In genomic region chr20:43838703-43839060, GRCh38 we compare ENCODE assay signal across 23 cellular contexts.
DNase-seq lines count a peak whose midpoint lies in the region; ATAC-seq, FAIRE-seq and TF ChIP-seq lines count a peak whose summit lies in the region.
"Had no signal": no experiment of that assay in that cellular context is flagged by ENCODE, and none has a peak within 500 bp of the region (broad histone marks: within the 10 kb centered on the region; RNA-seq: fewer than 3 reads in every experiment).

No MANE protein-coding gene starts in this region.

- DNase-seq in activated T-cell treated with anti-CD3 and anti-CD28 coated beads, Interleukin-2, amount 50 U/mL, for 72 hours: peak; percentile 26 to 61
- no peak for DNase-seq in activated T-cell treated with anti-CD3 and anti-CD28 coated beads, Interleukin-2, amount 50 U/mL, for 24 hours
- DNase-seq in GM12878 (ENCODE audit: low read depth, low spot score) (no peak), NCI-H510A (lab: John Stamatoyannopoulos, UW) (no peak), dorsolateral prefrontal cortex (no peak)
- DNase-seq in stimulated activated naive B cell treated with anti-CD40 and anti-IgM and Interleukin-4, amounts not matched to agents 10 μg/mL and 1 μg/mL and 100 μg/mL, for 72 hours: no peak
- DNase-seq: activated CD4-positive, alpha-beta T cell treated with anti-CD3 and anti-CD28 coated beads for 4 hours; activated CD8-positive, alpha-beta memory T cell treated with anti-CD3 and anti-CD28 coated beads, Interleukin-2, amount 50 U/mL, for 48 hours; activated naive CD4-positive, alpha-beta T cell treated with anti-CD3 and anti-CD28 coated beads for 36 hours; central memory CD4-positive, alpha-beta T cell; HCEC 1CT; Kasumi-1; lower lobe of right lung; NCI-H1694 treated with DMSO at 0.1 percent for 48 hours; NCI-H2171; NCI-H526 treated with DMSO at 0.1 percent for 48 hours had no signal

- TF ChIP-seq RAD21 in GM12878 (IDR thresholded peaks at IDR 0.05; ENCODE audit: insufficient read depth, low read depth, low read length): no peak

- WGBS in GM12878 (ENCODE audit: insufficient coverage, insufficient replicate concordance, low lambda C conversion rate, missing lambda C conversion rate): 42% methylated on average over 4 of the region's 5 CpGs

- in situ Hi-C loops in GM12878 (cut with MboI): no loop called here

- no peak for TF ChIP-seq POLR2A in GM12878 (IDR thresholded peaks at IDR 0.05; ENCODE audit: low read depth, low read length)

- H3K27ac Mint-ChIP-seq in activated T-cell treated with anti-CD3 and anti-CD28 coated beads, Interleukin-2, amount 50 U/mL, for 72 hours: no peak overlapping the region
- H3K27ac Mint-ChIP-seq in activated T-cell treated with anti-CD3 and anti-CD28 coated beads, Interleukin-2, amount 50 U/mL, for 24 hours: no peak overlapping the region
- peak overlapping the region; percentile 16 for H3K27ac Mint-ChIP-seq in stimulated activated naive B cell treated with anti-CD40 and anti-IgM and Interleukin-4, amounts not matched to agents 10 μg/mL and 1 μg/mL and 100 μg/mL, for 72 hours
- H3K27ac Mint-ChIP-seq: activated naive CD4-positive, alpha-beta T cell treated with anti-CD3 and anti-CD28 coated beads for 36 hours; dendritic cell treated with granulocyte-macrophage colony-stimulating factor and Interleukin-4, amounts not matched to agents 40 ng/mL and 50 ng/mL, for 4 days had no signal

- POLR2A ChIA-PET in HEK293 (lab: Yijun Ruan, JAX): no interaction called here
- POLR2A ChIA-PET in GM12878 (lab: Charles Lee): no interaction called here

- CTCF ChIA-PET in HEK293 (lab: Yijun Ruan, JAX) (interaction anchor here (0.7 kb wide), 1 partner anchor 38 kb away, joined by 3 read pairs; no protein-coding TSS in a partner anchor), GM12878 (lab: Yijun Ruan, JAX) (interaction anchor here (2.0 to 8.9 kb wide), 2 partner anchors 40 to 88 kb away, joined by 5 to 129 read pairs; no protein-coding TSS in a partner anchor)

- no peak overlapping the region for H3K9ac ChIP-seq in GM12878 (ENCODE audit: control insufficient read depth, insufficient read depth, low read length)

- no peak overlapping the region for H2AFZ ChIP-seq in GM12878 (ENCODE audit: control insufficient read depth, low read depth, low read length)

- BruUV-seq in GM12878 (replicated peaks; lab: Mats Ljungman, UMichigan): no TSS peak

- FAIRE-seq in GM12878 (lab: Jason Lieb, UNC): no peak
- FAIRE-seq: keratinocyte had no signal

- H3K27me3 Mint-ChIP-seq in activated T-cell treated with anti-CD3 and anti-CD28 coated beads, Interleukin-2, amount 50 U/mL, for 72 hours (ENCODE audit: low read depth): peaks cover 26% of the 10 kb centered on the region
- peaks cover 17% of the 10 kb centered on the region for H3K27me3 Mint-ChIP-seq in activated T-cell treated with anti-CD3 and anti-CD28 coated beads, Interleukin-2, amount 50 U/mL, for 24 hours
- H3K27me3 Mint-ChIP-seq in stimulated activated naive B cell treated with anti-CD40 and anti-IgM and Interleukin-4, amounts not matched to agents 10 μg/mL and 1 μg/mL and 100 μg/mL, for 72 hours: no peaks in the 10 kb centered on the region

- no peak overlapping the region for H3K4me3 Mint-ChIP-seq in activated T-cell treated with anti-CD3 and anti-CD28 coated beads, Interleukin-2, amount 50 U/mL, for 72 hours
- H3K4me3 Mint-ChIP-seq in activated T-cell treated with anti-CD3 and anti-CD28 coated beads, Interleukin-2, amount 50 U/mL, for 24 hours: no peak overlapping the region
- no peak overlapping the region for H3K4me3 Mint-ChIP-seq in stimulated activated naive B cell treated with anti-CD40 and anti-IgM and Interleukin-4, amounts not matched to agents 10 μg/mL and 1 μg/mL and 100 μg/mL, for 72 hours
- H3K4me3 Mint-ChIP-seq: activated naive CD4-positive, alpha-beta T cell treated with anti-CD3 and anti-CD28 coated beads for 36 hours; dendritic cell treated with granulocyte-macrophage colony-stimulating factor and Interleukin-4, amounts not matched to agents 40 ng/mL and 50 ng/mL, for 4 days had no signal

- no peaks in the 10 kb centered on the region for H3K4me1 ChIP-seq in HEK293 (ENCODE audit: control insufficient read depth, insufficient read depth, low read length)
- H3K4me1 ChIP-seq in GM12878 (ENCODE audit: control insufficient read depth, insufficient read depth, low read length): peaks cover 37% of the 10 kb centered on the region
- H3K4me1 ChIP-seq: ascending aorta, lower lobe of right lung, right lobe of liver had no signal

- H3K4me1 Mint-ChIP-seq in activated T-cell treated with anti-CD3 and anti-CD28 coated beads, Interleukin-2, amount 50 U/mL, for 72 hours (ENCODE audit: low read depth): peaks cover 42% of the 10 kb centered on the region
- H3K4me1 Mint-ChIP-seq in activated T-cell treated with anti-CD3 and anti-CD28 coated beads, Interleukin-2, amount 50 U/mL, for 24 hours (ENCODE audit: low read depth): peaks cover 34% of the 10 kb centered on the region
- peaks cover 7 to 14% of the 10 kb centered on the region in 2 donors for H3K4me1 Mint-ChIP-seq in stimulated activated naive B cell treated with anti-CD40 and anti-IgM and Interleukin-4, amounts not matched to agents 10 μg/mL and 1 μg/mL and 100 μg/mL, for 72 hours

- no peaks in the 10 kb centered on the region for H4K20me1 ChIP-seq in GM12878 (ENCODE audit: control insufficient read depth, insufficient read depth)

- H3K79me2 ChIP-seq in GM12878 (ENCODE audit: control insufficient read depth, insufficient read depth, low read length): no peaks in the 10 kb centered on the region

- no peak overlapping the region for H3K4me3 ChIP-seq in HEK293 (ENCODE audit: low read depth, low read length)
- H3K4me3 ChIP-seq in GM12878: no peak overlapping the region
- H3K4me3 ChIP-seq in dorsolateral prefrontal cortex: no peak overlapping the region
- H3K4me3 ChIP-seq: ascending aorta, lower lobe of right lung, right lobe of liver had no signal

- no peak for TF ChIP-seq EP300 in GM12878 (IDR thresholded peaks at IDR 0.05; ENCODE audit: borderline replicate concordance in 1 of 2, control insufficient read depth in 1 of 2, low read depth in 2 of 2, low read length in 2 of 2)

- H3K9me3 ChIP-seq in HEK293 (ENCODE audit: control insufficient read depth, insufficient read depth, low read depth, low read length) (no peaks in the 10 kb centered on the region), GM12878 (replicated peaks; ENCODE audit: control insufficient read depth, insufficient read depth, low read length) (no peaks in the 10 kb centered on the region)
- H3K9me3 ChIP-seq: ascending aorta, lower lobe of right lung, right lobe of liver had no signal

- H3K27ac ChIP-seq in HEK293 (ENCODE audit: extremely low read depth, low read depth, low read length) (no peak overlapping the region), GM12878 (ENCODE audit: control insufficient read depth, insufficient read depth) (no peak overlapping the region), dorsolateral prefrontal cortex (no peak overlapping the region)
- H3K27ac ChIP-seq: ascending aorta, C4-2B, lower lobe of right lung, right lobe of liver had no signal

- no peaks in the 10 kb centered on the region for H3K36me3 Mint-ChIP-seq in activated T-cell treated with anti-CD3 and anti-CD28 coated beads, Interleukin-2, amount 50 U/mL, for 72 hours (ENCODE audit: insufficient read depth in 2 of 2)
- no peaks in the 10 kb centered on the region for H3K36me3 Mint-ChIP-seq in activated T-cell treated with anti-CD3 and anti-CD28 coated beads, Interleukin-2, amount 50 U/mL, for 24 hours (ENCODE audit: low read depth)
- H3K36me3 Mint-ChIP-seq in stimulated activated naive B cell treated with anti-CD40 and anti-IgM and Interleukin-4, amounts not matched to agents 10 μg/mL and 1 μg/mL and 100 μg/mL, for 72 hours: no peaks in the 10 kb centered on the region

- H3K27me3 ChIP-seq in GM12878 (replicated peaks in 1 of 2; ENCODE audit: control insufficient read depth in 2 of 2, insufficient read depth in 2 of 2, low read length in 1 of 2): no peaks in the 10 kb centered on the region
- peaks cover 0 to 6% (median 0%) of the 10 kb centered on the region in 45 donors for H3K27me3 ChIP-seq in dorsolateral prefrontal cortex
- H3K27me3 ChIP-seq: ascending aorta, right lobe of liver had no signal

- SMC1A ChIA-PET in GM12878 (lab: Charles Lee; ENCODE audit: uncharacterized antibody, unreplicated experiment): interaction anchor here (1.2 to 9.4 kb wide), 7 partner anchors 8 to 287 kb away, joined by 3 to 54 read pairs (median 6); no protein-coding TSS in a partner anchor

- H3K36me3 ChIP-seq in HEK293 (ENCODE audit: control insufficient read depth in 2 of 2, insufficient read depth in 1 of 2, low read length in 2 of 2) (no peaks in the 10 kb centered on the region), GM12878 (ENCODE audit: control insufficient read depth in 2 of 2, insufficient read depth in 2 of 2, low read length in 1 of 2) (no peaks in the 10 kb centered on the region)
- H3K36me3 ChIP-seq: ascending aorta, lower lobe of right lung, right lobe of liver had no signal

- ATAC-seq in activated T-cell treated with anti-CD3 and anti-CD28 coated beads, Interleukin-2, amount 50 U/mL, for 72 hours (replicated peaks in 1 of 2): peak; percentile 11 to 56
- ATAC-seq in GM12878: peak; percentile 41
- ATAC-seq in stimulated activated naive B cell treated with anti-CD40 and anti-IgM and Interleukin-4, amounts not matched to agents 10 μg/mL and 1 μg/mL and 100 μg/mL, for 72 hours (replicated peaks): no peak
- no peak for ATAC-seq in GM21786 (IDR thresholded peaks at IDR 0.05; ENCODE audit: unreplicated experiment)
- ATAC-seq: lower lobe of right lung, right lobe of liver had no signal

- no peak for TF ChIP-seq CTCF in HEK293 (tag by site-specific recombination; IDR thresholded peaks at IDR 0.05)
- TF ChIP-seq CTCF in GM12878 (IDR thresholded peaks at IDR 0.05 in 2 of 3, conservative IDR thresholded peaks at IDR 0.05 in 1 of 3; ENCODE audit: control insufficient read depth in 2 of 3, extremely low read depth in 1 of 3, insufficient read depth in 1 of 3, low read depth in 3 of 3, low read length in 3 of 3): no peak
- TF ChIP-seq CTCF in dorsolateral prefrontal cortex (IDR thresholded peaks at IDR 0.05 in 54 of 56, conservative IDR thresholded peaks at IDR 0.05 in 2 of 56; ENCODE audit: low read depth in 1 of 56, partially characterized antibody in 56 of 56): no peak

- H3K4me2 ChIP-seq in GM12878 (ENCODE audit: control insufficient read depth, insufficient read depth): no peak overlapping the region; the same call in 1 of the 2 replicates

- intact Hi-C loops in GM12878 (cut with micrococcal nuclease; ENCODE audit: unreplicated experiment) (no loop called here), dorsolateral prefrontal cortex (cut with DNase I) (no loop called here)

- RAD21 ChIA-PET in GM12878 (lab: Charles Lee; ENCODE audit: unreplicated experiment): interaction anchor here (1.0 to 7.6 kb wide), 4 partner anchors 9 to 390 kb away, joined by 3 to 98 read pairs (median 4); no protein-coding TSS in a partner anchor

- no peaks in the 10 kb centered on the region for H3K9me3 Mint-ChIP-seq in activated T-cell treated with anti-CD3 and anti-CD28 coated beads, Interleukin-2, amount 50 U/mL, for 72 hours
- H3K9me3 Mint-ChIP-seq in activated T-cell treated with anti-CD3 and anti-CD28 coated beads, Interleukin-2, amount 50 U/mL, for 24 hours: no peaks in the 10 kb centered on the region
- no peaks in the 10 kb centered on the region for H3K9me3 Mint-ChIP-seq in stimulated activated naive B cell treated with anti-CD40 and anti-IgM and Interleukin-4, amounts not matched to agents 10 μg/mL and 1 μg/mL and 100 μg/mL, for 72 hours
- H3K9me3 Mint-ChIP-seq: activated naive CD4-positive, alpha-beta T cell treated with anti-CD3 and anti-CD28 coated beads for 36 hours; dendritic cell treated with granulocyte-macrophage colony-stimulating factor and Interleukin-4, amounts not matched to agents 40 ng/mL and 50 ng/mL, for 4 days had no signal

Comparison
In these comparisons a context has a peak if more than half of its experiments do, and no peak if none do; other contexts are left out.
1. DNase-seq: peak in activated T-cell treated with anti-CD3 and anti-CD28 coated beads, Interleukin-2, amount 50 U/mL, for 72 hours (2 of 2); none in activated T-cell treated with anti-CD3 and anti-CD28 coated beads, Interleukin-2, amount 50 U/mL, for 24 hours (single experiment), GM12878 (single experiment), stimulated activated naive B cell treated with anti-CD40 and anti-IgM and Interleukin-4, amounts not matched to agents 10 μg/mL and 1 μg/mL and 100 μg/mL, for 72 hours (single experiment), NCI-H510A (single experiment) and dorsolateral prefrontal cortex (0 of 10).
2. ATAC-seq: peak in activated T-cell treated with anti-CD3 and anti-CD28 coated beads, Interleukin-2, amount 50 U/mL, for 72 hours (2 of 2) and GM12878 (single experiment); none in stimulated activated naive B cell treated with anti-CD40 and anti-IgM and Interleukin-4, amounts not matched to agents 10 μg/mL and 1 μg/mL and 100 μg/mL, for 72 hours (0 of 2) and GM21786 (single experiment).